In the genomic region with DNA sequence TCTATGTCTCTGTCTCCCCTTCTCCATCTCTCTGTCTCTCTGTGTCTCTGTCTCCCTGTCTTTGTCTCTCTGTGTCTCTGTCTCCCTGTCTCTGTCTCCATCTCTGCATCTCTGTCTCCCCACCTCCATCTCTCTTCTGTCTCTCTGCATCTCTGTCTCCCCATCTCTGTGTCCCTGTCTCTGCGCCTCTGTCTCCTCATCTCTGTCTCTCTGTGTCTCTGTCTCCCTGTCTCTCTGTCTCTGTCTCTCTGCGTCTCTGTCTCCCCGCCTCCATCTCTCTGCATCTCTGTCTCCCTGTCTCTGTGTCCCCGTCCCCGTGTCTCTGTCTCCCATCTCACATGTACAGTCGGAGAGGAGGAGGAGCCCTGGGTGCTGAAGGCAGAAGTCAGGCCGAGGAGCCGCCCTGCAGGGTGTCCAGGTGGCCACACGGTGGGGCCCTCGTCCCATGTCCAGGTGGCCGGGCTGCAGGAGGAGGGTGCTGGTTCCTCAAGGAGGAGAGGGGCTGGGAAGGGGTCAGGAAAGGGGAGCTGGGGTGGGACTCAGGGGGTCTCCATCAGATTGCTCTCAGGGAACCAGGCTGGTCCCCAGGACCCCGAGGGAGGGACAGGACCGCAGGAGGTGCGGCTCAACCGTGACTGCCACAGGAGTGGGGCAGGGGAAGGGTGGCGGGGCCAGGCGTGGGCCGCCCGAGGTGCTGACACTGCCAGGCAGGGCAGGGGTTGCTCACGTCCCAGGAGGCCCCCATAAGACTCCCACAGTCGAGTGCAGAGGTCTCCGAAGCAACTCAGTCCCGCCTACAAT, we compare ENCODE assay signal across 9 cellular contexts. TPM values are rescaled to one million over a fixed set of nuclear protein-coding genes. Genes with fewer than 3 reads are reported as not detected.
DNase-seq lines count a peak whose midpoint lies in the region; ATAC-seq and TF ChIP-seq lines count a peak whose summit lies in the region.
"Had no signal": no experiment of that assay in that cellular context is flagged by ENCODE, and none has a peak within 500 bp of the region (broad histone marks: within the 10 kb centered on the region; RNA-seq: fewer than 3 reads in every experiment).

No MANE protein-coding gene starts in this region.

- H3K4me3 Mint-ChIP-seq in type B pancreatic cell = peak overlapping the region; percentile 12
- H3K4me3 Mint-ChIP-seq: activated naive CD4-positive, alpha-beta T cell treated with anti-CD3 and anti-CD28 coated beads, Interleukin-2, amount 50 U/mL, for 24 hours had no signal

- H2AFZ ChIP-seq in DND-41 (ENCODE audit: low read depth, low read length) (no peak overlapping the region; the same call in 1 of the 2 replicates), trophoblast cell (ENCODE audit: insufficient read depth, low read length, poor library complexity) (no peak overlapping the region)

- H2BK12ac ChIP-seq in trophoblast cell (ENCODE audit: low read length) = no peak overlapping the region

- DNase-seq in DND-41 = peak; percentile 77
- peak; percentile 75 to 84 for DNase-seq in SJCRH30
- peak; percentile 68 for DNase-seq in activated gamma-delta T cell treated with Interleukin-2 at 50 U/mL for 16 hours
- peak; percentile 68 for DNase-seq in germinal center (ENCODE audit: low spot score)
- DNase-seq in trophoblast cell = peak; percentile 77 to 87
- DNase-seq in type B pancreatic cell (ENCODE audit: extremely low spot score, unreplicated experiment) = peak; percentile 91

- H3K9ac ChIP-seq in DND-41 (ENCODE audit: low read depth, low read length) (no peak overlapping the region), trophoblast cell (ENCODE audit: low read length) (no peak overlapping the region)

- peak; percentile 98 for TF ChIP-seq CTCF in DND-41 (IDR thresholded peaks at IDR 0.05; ENCODE audit: borderline replicate concordance, extremely low read depth, low read length, poor library complexity, severe bottlenecking)
- peak; percentile 95 for TF ChIP-seq CTCF in LNCAP (IDR thresholded peaks at IDR 0.05)
- TF ChIP-seq CTCF in type B pancreatic cell (conservative IDR thresholded peaks at IDR 0.05) = peak; percentile 85

- no peaks in the 10 kb centered on the region for H3K36me3 ChIP-seq in DND-41 (ENCODE audit: insufficient read depth, low read length)
- H3K36me3 ChIP-seq in SJCRH30 = no peaks in the 10 kb centered on the region
- no peaks in the 10 kb centered on the region for H3K36me3 ChIP-seq in trophoblast cell (ENCODE audit: control insufficient read depth in 1 of 2, insufficient read depth in 2 of 2, low read length in 2 of 2)

- H4K20me1 ChIP-seq in DND-41 (ENCODE audit: insufficient read depth, low read length) = peaks cover 5% of the 10 kb centered on the region; the same call in 1 of the 2 replicates

- H3K79me2 ChIP-seq in DND-41 (ENCODE audit: insufficient read depth, low read length) (no peaks in the 10 kb centered on the region), trophoblast cell (ENCODE audit: control insufficient read depth, insufficient read depth, low read length, poor library complexity) (no peaks in the 10 kb centered on the region)

- no peak overlapping the region for H3K14ac ChIP-seq in trophoblast cell (ENCODE audit: low read length)

- no peaks in the 10 kb centered on the region for H3K36me3 Mint-ChIP-seq in type B pancreatic cell
- H3K36me3 Mint-ChIP-seq: activated naive CD4-positive, alpha-beta T cell treated with anti-CD3 and anti-CD28 coated beads, Interleukin-2, amount 50 U/mL, for 24 hours had no signal

- no peak overlapping the region for H3K4me2 ChIP-seq in DND-41 (ENCODE audit: insufficient read depth, low read length)
- no peak overlapping the region for H3K4me2 ChIP-seq in trophoblast cell (ENCODE audit: low read length)

- H3K27ac ChIP-seq in DND-41 (ENCODE audit: low read length) (no peak overlapping the region), SJCRH30 (no peak overlapping the region), trophoblast cell (ENCODE audit: low read depth, low read length) (no peak overlapping the region)

- no peak overlapping the region for H3K23ac ChIP-seq in trophoblast cell (ENCODE audit: low read length)

- no CpG with 5 or more reads among the region's 23 CpGs for WGBS in trophoblast cell (ENCODE audit: extremely low coverage, insufficient coverage, insufficient read length)

- no peak overlapping the region for H3K18ac ChIP-seq in trophoblast cell (ENCODE audit: low read length)

- no peak overlapping the region for H4K8ac ChIP-seq in trophoblast cell (ENCODE audit: low read depth, low read length)

- H2BK5ac ChIP-seq in trophoblast cell (ENCODE audit: low read depth, low read length, poor library complexity) = no peak overlapping the region

- no peak overlapping the region for H2BK120ac ChIP-seq in trophoblast cell (ENCODE audit: insufficient read depth, low read length, poor library complexity)

- peak; percentile 87 for ATAC-seq in DND-41 (ENCODE audit: insufficient read depth, low read depth)
- no peak for ATAC-seq in HG03521 (IDR thresholded peaks at IDR 0.05; ENCODE audit: unreplicated experiment)

- no peak overlapping the region for H3K4ac ChIP-seq in trophoblast cell (ENCODE audit: low read depth, low read length)

- H3K4me3 ChIP-seq in DND-41 (ENCODE audit: low read depth in 1 of 2, low read length in 2 of 2) = no peak overlapping the region
- H3K4me3 ChIP-seq in SJCRH30 = no peak overlapping the region
- H3K4me3 ChIP-seq in trophoblast cell (ENCODE audit: low read depth, low read length) = no peak overlapping the region

- H4K91ac ChIP-seq in trophoblast cell (ENCODE audit: low read depth, low read length) = no peak overlapping the region

- peaks cover 8% of the 10 kb centered on the region for H3K4me1 Mint-ChIP-seq in type B pancreatic cell (ENCODE audit: unreplicated experiment)

- no peaks in the 10 kb centered on the region for H3K4me1 ChIP-seq in DND-41 (ENCODE audit: insufficient read depth, low read length)
- peaks cover 13% of the 10 kb centered on the region for H3K4me1 ChIP-seq in SJCRH30
- peaks cover 4 to 5% of the 10 kb centered on the region in 2 experiments for H3K4me1 ChIP-seq in trophoblast cell (ENCODE audit: control insufficient read depth in 1 of 2, insufficient read depth in 2 of 2, low read length in 2 of 2)

- H3K27me3 Mint-ChIP-seq in type B pancreatic cell = peaks cover 13% of the 10 kb centered on the region
- H3K27me3 Mint-ChIP-seq: activated naive CD4-positive, alpha-beta T cell treated with anti-CD3 and anti-CD28 coated beads, Interleukin-2, amount 50 U/mL, for 24 hours had no signal

- H3K27ac Mint-ChIP-seq in type B pancreatic cell = no peak overlapping the region
- H3K27ac Mint-ChIP-seq: activated naive CD4-positive, alpha-beta T cell treated with anti-CD3 and anti-CD28 coated beads, Interleukin-2, amount 50 U/mL, for 24 hours had no signal

- H4K12ac ChIP-seq in trophoblast cell (ENCODE audit: low read depth, low read length) = no peak overlapping the region

- H2AK5ac ChIP-seq in trophoblast cell (ENCODE audit: low read length) = no peak overlapping the region

- H3K27me3 ChIP-seq in DND-41 (ENCODE audit: insufficient read depth, low read length, poor library complexity) (no peaks in the 10 kb centered on the region), SJCRH30 (peaks cover 7% of the 10 kb centered on the region; the same call in 1 of the 2 replicates), trophoblast cell (ENCODE audit: insufficient read depth, low read length) (no peaks in the 10 kb centered on the region)

- no peaks in the 10 kb centered on the region for H3K9me3 ChIP-seq in DND-41 (ENCODE audit: insufficient read depth, low read length, severe bottlenecking)
- H3K9me3 ChIP-seq in SJCRH30 (replicated peaks) = no peaks in the 10 kb centered on the region
- H3K9me3 ChIP-seq in trophoblast cell (ENCODE audit: insufficient read depth, low read depth, low read length) = no peaks in the 10 kb centered on the region

- peaks cover 2% of the 10 kb centered on the region for H3K79me1 ChIP-seq in trophoblast cell (ENCODE audit: low read length)

- peaks cover 5% of the 10 kb centered on the region for H3K9me3 Mint-ChIP-seq in type B pancreatic cell
- H3K9me3 Mint-ChIP-seq: activated naive CD4-positive, alpha-beta T cell treated with anti-CD3 and anti-CD28 coated beads, Interleukin-2, amount 50 U/mL, for 24 hours had no signal

RNA-seq across cellular contexts. Expression of gene TH, which starts 25.6 kb away (rescaled TPM):
- not detected in 2 replicates for total RNA-seq in SJCRH30 (2014; rRNA removed; shearing (Covaris generic))
- polyA plus RNA-seq in trophoblast cell (2013) = 0.03 TPM in 2 replicates
- total RNA-seq in type B pancreatic cell (ENCODE audit: low replicate concordance) = 2.2 and 11.1 TPM in 2 replicates

RNA-seq across cellular contexts. Expression of gene INS, which starts 36.2 kb away (rescaled TPM):
- total RNA-seq in SJCRH30 (2014; rRNA removed; shearing (Covaris generic)) = not detected in 2 replicates
- not detected in 2 replicates for polyA plus RNA-seq in trophoblast cell (2013)
- 1,584 and 3,976 TPM in 2 replicates for total RNA-seq in type B pancreatic cell (ENCODE audit: low replicate concordance)

RNA-seq across cellular contexts. Expression of gene IGF2, which starts 58.0 kb away (rescaled TPM):
- 513 and 574 TPM in 2 replicates for total RNA-seq in SJCRH30 (2014; rRNA removed; shearing (Covaris generic))
- polyA plus RNA-seq in trophoblast cell (2013) = 1,002 and 1,117 TPM in 2 replicates
- total RNA-seq in type B pancreatic cell (ENCODE audit: low replicate concordance) = 2,350 and 3,865 TPM in 2 replicates

Comparison
In these comparisons a context has a peak if more than half of its experiments do, and no peak if none do; other contexts are left out.
1. RNA of gene INS, which starts 36.2 kb away (total RNA-seq): 1,584 to 3,976 TPM in type B pancreatic cell; not detected in SJCRH30; every median in the first group is over 1,000 times any median in the second.
2. Peak in every context shown above with its lines, with median percentiles within 50 percentile points of each other: DNase-seq and CTCF ChIP-seq.